18 cellular contexts compared by ENCODE assay signal in genomic region chr20:59171986-59172385, GRCh38. TPM values are rescaled to one million over a fixed set of nuclear protein-coding genes. Genes with fewer than 3 reads are reported as not detected.
"Had no signal": no experiment of that assay in that cellular context is flagged by ENCODE, and none has a peak within 500 bp of the region (broad histone marks: within the 10 kb centered on the region; RNA-seq: fewer than 3 reads in every experiment).

No MANE protein-coding gene starts in this region.

- H3K36me3 Mint-ChIP-seq: brain, neural progenitor cell had no signal

- H3K9me3 Mint-ChIP-seq: stimulated activated naive CD8-positive, alpha-beta T cell treated with anti-CD3 and anti-CD28 coated beads, Interleukin-15, Interleukin-2, amounts not matched to agents 100 ng/mL and 50 ng/mL, for 24 hours had no signal

- H3K36me3 ChIP-seq: left lung, neural progenitor cell, transverse colon had no signal

- H3K27ac Mint-ChIP-seq: brain; neural progenitor cell; progenitor cell of endocrine pancreas; stimulated activated naive CD8-positive, alpha-beta T cell treated with anti-CD3 and anti-CD28 coated beads, Interleukin-15, Interleukin-2, amounts not matched to agents 100 ng/mL and 50 ng/mL, for 24 hours had no signal

- H3K27me3 ChIP-seq: left lung, transverse colon had no signal

- H3K9me3 ChIP-seq: left lung, transverse colon had no signal

- H3K4me3 Mint-ChIP-seq: brain; neural progenitor cell; stimulated activated naive CD8-positive, alpha-beta T cell treated with anti-CD3 and anti-CD28 coated beads, Interleukin-15, Interleukin-2, amounts not matched to agents 100 ng/mL and 50 ng/mL, for 24 hours had no signal

- DNase-seq: activated CD4-positive, alpha-beta T cell treated with anti-CD3 and anti-CD28 coated beads, Interleukin-2, amount 50 U/mL, for 4 hours; activated gamma-delta T cell treated with Interleukin-2 at 50 U/mL for 16 hours; anterior cingulate cortex; caudate nucleus; dorsolateral prefrontal cortex; hypothalamus; left lung; mammary epithelial cell; midbrain; stimulated activated CD4-positive, alpha-beta T cell treated with anti-CD3 and anti-CD28 coated beads, Interleukin-12 subunit alpha, Interleukin-12 subunit beta, amount 100 ng/mL, for 4 hours; stimulated activated CD4-positive, alpha-beta T cell treated with anti-CD3 and anti-CD28 coated beads, Interleukin-1b, Interleukin-23, amount 100 ng/mL, for 48 hours; transverse colon had no signal

- H3K27ac ChIP-seq: dorsolateral prefrontal cortex, left lung, neural progenitor cell had no signal

- ATAC-seq: left lung had no signal

- H3K4me1 ChIP-seq: left lung, neural progenitor cell had no signal

- H3K4me1 Mint-ChIP-seq: brain had no signal

- H3K4me3 ChIP-seq: dorsolateral prefrontal cortex, left lung, neural progenitor cell, transverse colon had no signal

- H3K27me3 Mint-ChIP-seq: stimulated activated naive CD8-positive, alpha-beta T cell treated with anti-CD3 and anti-CD28 coated beads, Interleukin-15, Interleukin-2, amounts not matched to agents 100 ng/mL and 50 ng/mL, for 24 hours had no signal

RNA-seq across cellular contexts. Expression of gene ZNF831, which starts 8.4 kb away (rescaled TPM):
- total RNA-seq: kidney epithelial cell, mammary epithelial cell, osteoblast, progenitor cell of endocrine pancreas had no signal
- polyA plus RNA-seq: mammary epithelial cell had no signal
